ENCODE assay signal across 8 cellular contexts in genomic region chr2:71545572-71546274, GRCh38.
DNase-seq lines count a peak whose midpoint lies in the region; ATAC-seq, FAIRE-seq and TF ChIP-seq lines count a peak whose summit lies in the region.

No MANE protein-coding gene starts in this region.

- no peaks in the 10 kb centered on the region for H3K9me2 ChIP-seq in MM.1S (replicated peaks; ENCODE audit: insufficient read depth, low read length)
- no peaks in the 10 kb centered on the region for H3K9me2 ChIP-seq in SU-DHL-6 (replicated peaks; ENCODE audit: insufficient read depth, low read length)
- H3K9me2 ChIP-seq in hepatocyte (replicated peaks; ENCODE audit: insufficient read depth), result no peaks in the 10 kb centered on the region

- no TSS peak for BruUV-seq in GM12878 (replicated peaks; lab: Mats Ljungman, UMichigan)

- peak; percentile 84 for FAIRE-seq in GM12878 (lab: Jason Lieb, UNC)

- CTCF ChIA-PET in BJ (lab: Yijun Ruan, JAX), result interaction anchor here (0.6 to 17.2 kb wide), 26 partner anchors 10 to 1341 kb away, joined by 3 to 285 read pairs (median 4); partner anchors contain the start of genes CYP26B1 and SPR
- CTCF ChIA-PET in GM12878 (lab: Yijun Ruan, JAX), result interaction anchor here (0.6 to 2.6 kb wide), 10 partner anchors 9 to 1200 kb away, joined by 3 to 8 read pairs (median 3); no protein-coding TSS in a partner anchor

- H3K27ac ChIP-seq in MM.1S (ENCODE audit: low read length) (no peak overlapping the region), SU-DHL-6 (ENCODE audit: low read depth, low read length) (no peak overlapping the region), GM12878 (ENCODE audit: control insufficient read depth, insufficient read depth) (no peak overlapping the region), hepatocyte (no peak overlapping the region), gastrocnemius medialis (peak overlapping the region in 3 of 4 donors; percentile 46 to 69 (median 69))

- H3K4me3 ChIP-seq in BJ (ENCODE audit: low read depth, low read length) (no peak overlapping the region), MM.1S (ENCODE audit: low read length) (peak overlapping the region; percentile 45), SU-DHL-6 (ENCODE audit: insufficient read depth, low read length, poor library complexity, severe bottlenecking) (no peak overlapping the region), GM12878 (no peak overlapping the region), hepatocyte (no peak overlapping the region), gastrocnemius medialis (peak overlapping the region in 1 of 4 donors; percentile 30)

- H3K79me2 ChIP-seq in MM.1S (ENCODE audit: low read length) (no peaks in the 10 kb centered on the region), SU-DHL-6 (ENCODE audit: insufficient read depth, low read length) (no peaks in the 10 kb centered on the region), GM12878 (ENCODE audit: control insufficient read depth, insufficient read depth, low read length) (no peaks in the 10 kb centered on the region), hepatocyte (no peaks in the 10 kb centered on the region)

- ATAC-seq in GM19035 (IDR thresholded peaks at IDR 0.05; ENCODE audit: unreplicated experiment) (peak; percentile 61), GM12878 (peak; percentile 94), gastrocnemius medialis (peak; percentile 46 to 60), HG03045 (IDR thresholded peaks at IDR 0.05; ENCODE audit: unreplicated experiment) (no peak)

- RAD21 ChIA-PET in GM12878 (lab: Charles Lee; ENCODE audit: unreplicated experiment), result interaction anchor here (1.1 kb wide), 1 partner anchor 604 kb away, joined by 3 read pairs; no protein-coding TSS in a partner anchor

- POLR2A ChIA-PET in BJ (lab: Charles Lee) (no interaction called here), GM12878 (lab: Charles Lee) (no interaction called here)

- H3K9ac ChIP-seq in MM.1S (ENCODE audit: low read length) (no peak overlapping the region), SU-DHL-6 (ENCODE audit: low read length) (no peak overlapping the region), GM12878 (ENCODE audit: control insufficient read depth, insufficient read depth, low read length) (no peak overlapping the region)

- peaks cover 10% of the 10 kb centered on the region for H3K27me3 ChIP-seq in BJ (ENCODE audit: control insufficient read depth, insufficient read depth, low read length)
- peaks cover 9% of the 10 kb centered on the region; the same call in 1 of the 2 replicates for H3K27me3 ChIP-seq in MM.1S (replicated peaks; ENCODE audit: insufficient read depth, low read length)
- H3K27me3 ChIP-seq in SU-DHL-6 (ENCODE audit: low read length), result no peaks in the 10 kb centered on the region
- peaks cover 0 to 4% of the 10 kb centered on the region in 2 experiments; a peak in 2 of 4 replicates for H3K27me3 ChIP-seq in GM12878 (replicated peaks in 1 of 2; ENCODE audit: control insufficient read depth in 2 of 2, insufficient read depth in 2 of 2, low read length in 1 of 2)
- H3K27me3 ChIP-seq in hepatocyte, result no peaks in the 10 kb centered on the region
- H3K27me3 ChIP-seq in gastrocnemius medialis, result no peaks in the 10 kb centered on the region

- no peaks in the 10 kb centered on the region for H3K36me3 ChIP-seq in BJ (ENCODE audit: control insufficient read depth, insufficient read depth, low read length)
- no peaks in the 10 kb centered on the region for H3K36me3 ChIP-seq in MM.1S (replicated peaks; ENCODE audit: insufficient read depth, low read length)
- no peaks in the 10 kb centered on the region for H3K36me3 ChIP-seq in SU-DHL-6 (ENCODE audit: low read length)
- H3K36me3 ChIP-seq in GM12878 (ENCODE audit: control insufficient read depth in 2 of 2, insufficient read depth in 2 of 2, low read length in 1 of 2), result no peaks in the 10 kb centered on the region
- H3K36me3 ChIP-seq in hepatocyte (replicated peaks; ENCODE audit: insufficient read depth, low read depth), result no peaks in the 10 kb centered on the region
- H3K36me3 ChIP-seq in gastrocnemius medialis, result peaks cover 0 to 17% of the 10 kb centered on the region in 2 donors

- no peak for TF ChIP-seq EP300 in GM12878 (IDR thresholded peaks at IDR 0.05; ENCODE audit: borderline replicate concordance in 1 of 2, control insufficient read depth in 1 of 2, low read depth in 2 of 2, low read length in 2 of 2)

- DNase-seq in BJ (ENCODE audit: low read depth), result no peak
- peak; percentile 69 for DNase-seq in MM.1S
- no peak for DNase-seq in GM12878 (ENCODE audit: low read depth, low spot score)
- DNase-seq in hepatocyte (ENCODE audit: low spot score), result peak; percentile 82
- DNase-seq in gastrocnemius medialis, result peak in 1 of 2 donors; percentile 44

- no peaks in the 10 kb centered on the region for H3K4me1 ChIP-seq in MM.1S (ENCODE audit: low read length)
- H3K4me1 ChIP-seq in GM12878 (ENCODE audit: control insufficient read depth, insufficient read depth, low read length), result no peaks in the 10 kb centered on the region
- no peaks in the 10 kb centered on the region for H3K4me1 ChIP-seq in hepatocyte (ENCODE audit: insufficient read depth)
- no peaks in the 10 kb centered on the region for H3K4me1 ChIP-seq in gastrocnemius medialis

- H3K9me3 ChIP-seq in MM.1S (replicated peaks; ENCODE audit: insufficient read depth, low read length) (no peaks in the 10 kb centered on the region), SU-DHL-6 (ENCODE audit: insufficient read depth, low read length) (no peaks in the 10 kb centered on the region), GM12878 (replicated peaks; ENCODE audit: control insufficient read depth, insufficient read depth, low read length) (no peaks in the 10 kb centered on the region), hepatocyte (ENCODE audit: low read depth) (no peaks in the 10 kb centered on the region), gastrocnemius medialis (no peaks in the 10 kb centered on the region)

- TF ChIP-seq CTCF in BJ (IDR thresholded peaks at IDR 0.05; ENCODE audit: insufficient read depth, low read depth, low read length) (peak; percentile 79), MM.1S (IDR thresholded peaks at IDR 0.05; ENCODE audit: low read length) (peak; percentile 87), SU-DHL-6 (IDR thresholded peaks at IDR 0.05; ENCODE audit: insufficient read depth, low read length, poor library complexity, severe bottlenecking) (peak; percentile 64), GM12878 (IDR thresholded peaks at IDR 0.05 in 2 of 3, conservative IDR thresholded peaks at IDR 0.05 in 1 of 3; ENCODE audit: control insufficient read depth in 2 of 3, extremely low read depth in 1 of 3, insufficient read depth in 1 of 3, low read depth in 3 of 3, low read length in 3 of 3) (peak; percentile 59 to 86 (median 80)), hepatocyte (IDR thresholded peaks at IDR 0.05; ENCODE audit: poor library complexity) (peak; percentile 76), gastrocnemius medialis (IDR thresholded peaks at IDR 0.05 in 4 of 5, conservative IDR thresholded peaks at IDR 0.05 in 1 of 5) (peak; percentile 46 to 74 (median 64))

- no peaks in the 10 kb centered on the region for H3F3A ChIP-seq in MM.1S (ENCODE audit: insufficient read depth, low read length)
- no peaks in the 10 kb centered on the region for H3F3A ChIP-seq in SU-DHL-6 (ENCODE audit: insufficient read depth)

- H2AFZ ChIP-seq in MM.1S (ENCODE audit: low read length), result peak overlapping the region; percentile 74
- peak overlapping the region; percentile 45 for H2AFZ ChIP-seq in SU-DHL-6 (ENCODE audit: low read depth, low read length, severe bottlenecking)
- peak overlapping the region; percentile 21; the same call in 1 of the 2 replicates for H2AFZ ChIP-seq in GM12878 (ENCODE audit: control insufficient read depth, low read depth, low read length)
- no peak overlapping the region for H2AFZ ChIP-seq in hepatocyte

- intact Hi-C loops in GM12878 (cut with micrococcal nuclease; ENCODE audit: unreplicated experiment), result loop anchor here (1.0 to 5.0 kb wide), 5 partner anchors 253 to 1033 kb away; no protein-coding TSS in a partner anchor
- intact Hi-C loops in gastrocnemius medialis (cut with DNase I; ENCODE audit: low total_unique reads), result loop anchor here (1.0 to 10.0 kb wide), 4 partner anchors 379 to 1202 kb away; no protein-coding TSS in a partner anchor

- WGBS in GM12878 (ENCODE audit: insufficient coverage, insufficient replicate concordance, low lambda C conversion rate, missing lambda C conversion rate), result 23% methylated on average over 22 of the region's 22 CpGs
- WGBS in hepatocyte (ENCODE audit: low lambda C conversion rate, missing lambda C conversion rate), result 48% methylated on average over 22 of the region's 22 CpGs

- TF ChIP-seq RAD21 in GM12878 (IDR thresholded peaks at IDR 0.05; ENCODE audit: insufficient read depth, low read depth, low read length), result peak; percentile 78

- TF ChIP-seq POLR2A in GM12878 (IDR thresholded peaks at IDR 0.05; ENCODE audit: low read depth, low read length) (no peak), gastrocnemius medialis (IDR thresholded peaks at IDR 0.05) (no peak)

- H4K20me1 ChIP-seq in MM.1S (ENCODE audit: insufficient read depth, low read length) (no peaks in the 10 kb centered on the region), SU-DHL-6 (ENCODE audit: low read depth, low read length) (no peaks in the 10 kb centered on the region), GM12878 (ENCODE audit: control insufficient read depth, insufficient read depth) (no peaks in the 10 kb centered on the region), hepatocyte (ENCODE audit: insufficient read depth, poor library complexity, severe bottlenecking) (no peaks in the 10 kb centered on the region)

- H3K4me2 ChIP-seq in MM.1S (ENCODE audit: low read depth, low read length) (peak overlapping the region; percentile 83), SU-DHL-6 (ENCODE audit: low read depth, low read length, poor library complexity, severe bottlenecking) (no peak overlapping the region), GM12878 (ENCODE audit: control insufficient read depth, insufficient read depth) (no peak overlapping the region), hepatocyte (peak overlapping the region; percentile 48)

- in situ Hi-C loops in GM12878 (cut with MboI), result loop anchor here (5.0 kb wide), 1 partner anchor 607 kb away; no protein-coding TSS in a partner anchor
- in situ Hi-C loops in gastrocnemius medialis (cut with MboI; ENCODE audit: low sequenced_read_pairs in 4 of 4), result loop anchor here (5.0 to 25.0 kb wide), 6 partner anchors 239 to 1192 kb away; no protein-coding TSS in a partner anchor

- SMC1A ChIA-PET in GM12878 (lab: Charles Lee; ENCODE audit: uncharacterized antibody, unreplicated experiment), result interaction anchor here (1.0 kb wide), 1 partner anchor 221 kb away, joined by 3 read pairs; no protein-coding TSS in a partner anchor

TF ChIP-seq in GM12878, 131 proteins besides CTCF, POLR2A, EP300 and RAD21:
- TF ChIP-seq PAX8 (IDR thresholded peaks at IDR 0.05) (no peak), POU2F2 (IDR thresholded peaks at IDR 0.05; ENCODE audit: borderline replicate concordance, low read depth, low read length) (no peak), SMC3 (IDR thresholded peaks at IDR 0.05; ENCODE audit: borderline replicate concordance, low read length) (peak; percentile 64), RUNX3 (IDR thresholded peaks at IDR 0.05; ENCODE audit: low read length) (peak; percentile 25; the same call in 1 of the 2 replicates), YY1 (IDR thresholded peaks at IDR 0.05; ENCODE audit: low read depth, low read length) (0 out of 2 replicates have a peak, but pooled peaks have one; percentile 14)

Comparison
In these comparisons a context has a peak if more than half of its experiments do, and no peak if none do; other contexts are left out.
1. DNase-seq: peak in MM.1S (single experiment) and hepatocyte (single experiment); none in BJ (single experiment) and GM12878 (single experiment).
2. H3K27ac ChIP-seq: peak in gastrocnemius medialis (3 of 4); none in MM.1S (single experiment), SU-DHL-6 (single experiment), GM12878 (single experiment) and hepatocyte (single experiment).
3. H3K4me2 ChIP-seq: peak in MM.1S (single experiment) and hepatocyte (single experiment); none in SU-DHL-6 (single experiment) and GM12878 (single experiment).
4. Peak in every context shown above with its lines, with median percentiles within 50 percentile points of each other: CTCF ChIP-seq.